38 cellular contexts compared by ENCODE assay signal in the genomic region with DNA sequence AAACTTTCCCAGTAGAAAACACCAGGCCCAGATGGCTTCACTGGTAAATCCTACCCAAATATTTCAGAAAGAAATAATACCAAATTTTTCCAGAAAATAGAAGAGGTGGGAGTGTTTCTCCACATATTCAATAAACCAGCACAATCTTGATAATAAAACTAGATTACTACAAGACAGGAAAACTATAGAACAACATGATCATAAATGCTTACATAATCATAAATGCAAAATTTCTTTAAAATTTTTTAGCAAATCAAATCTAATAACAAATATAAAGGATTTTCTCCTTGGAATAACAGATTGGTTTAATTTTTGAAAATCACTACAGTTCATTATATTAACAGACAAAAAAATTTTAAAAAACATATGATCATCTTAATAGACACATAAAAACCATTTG.
"Had no signal": no experiment of that assay in that cellular context is flagged by ENCODE, and none has a peak within 500 bp of the region (broad histone marks: within the 10 kb centered on the region; RNA-seq: fewer than 3 reads in every experiment).

No MANE protein-coding gene starts in this region.

- ATAC-seq: activated CD4-positive, CD25-positive, alpha-beta regulatory T cell treated with anti-CD3 and anti-CD28 coated beads, Interleukin-2, amount 50 U/mL, for 24 hours; activated CD8-positive, alpha-beta T cell treated with anti-CD3 and anti-CD28 coated beads for 36 hours; activated naive CD4-positive, alpha-beta T cell treated with anti-CD3 and anti-CD28 coated beads, Interleukin-2, amount 50 U/mL, for 72 hours; activated T-cell treated with anti-CD3 and anti-CD28 coated beads, Interleukin-2, amount 50 U/mL, for 4 hours; activated T-cell treated with anti-CD3 and anti-CD28 coated beads, Interleukin-2, amount 50 U/mL, for 72 hours; activated T-helper 17 cell treated with anti-CD3 and anti-CD28 coated beads, Interleukin-2, amount 50 U/mL, for 72 hours; body of pancreas; WTC11 had no signal

- H3K9me3 Mint-ChIP-seq: activated T-helper 17 cell treated with anti-CD3 and anti-CD28 coated beads, Interleukin-2, amount 50 U/mL, for 72 hours had no signal

- H3K4me1 ChIP-seq: adrenal gland, breast epithelium had no signal

- H3K36me3 ChIP-seq: adrenal gland, brain microvascular endothelial cell, breast epithelium, WERI-Rb-1 had no signal

- H3K4me3 Mint-ChIP-seq: activated CD4-positive, alpha-beta memory T cell treated with anti-CD3 and anti-CD28 coated beads for 36 hours; activated CD4-positive, alpha-beta T cell treated with anti-CD3 and anti-CD28 coated beads, Interleukin-2, amount 10 ng/mL, durations not matched to agents 24 days and 14 days; activated CD8-positive, alpha-beta T cell treated with anti-CD3 and anti-CD28 coated beads for 36 hours; activated naive CD4-positive, alpha-beta T cell treated with anti-CD3 and anti-CD28 coated beads for 36 hours; activated naive CD8-positive, alpha-beta T cell treated with anti-CD3 and anti-CD28 coated beads for 36 hours; activated T-cell treated with anti-CD3 and anti-CD28 coated beads, Interleukin-2, amount 50 U/mL, for 4 hours; activated T-cell treated with anti-CD3 and anti-CD28 coated beads, Interleukin-2, amount 50 U/mL, for 72 hours; activated T-helper 1 cell treated with anti-CD3 and anti-CD28 coated beads, Interleukin-12 subunit alpha, Interleukin-12 subunit beta, Interleukin-2, Interleukin-4 antibody, amounts not matched to agents 30 ng/mL and 10 ng/mL and 1 ng/mL, durations not matched to agents 14 hours and 24 hours and 36 hours; activated T-helper 17 cell treated with anti-CD3 and anti-CD28 coated beads, Interleukin-2, amount 50 U/mL, for 72 hours; T-helper 1 cell treated with Interleukin-12 subunit alpha and Interleukin-12 subunit beta and Interleukin-4 antibody, amounts not matched to agents 30 μg/mL and 1 μg/mL, for 36 hours; T-helper 2 cell treated with Interferon-gamma antibody and Interleukin-4, amounts not matched to agents 5 μg/mL and 100 μg/mL, for 36 hours; WTC11 had no signal

- FAIRE-seq: astrocyte, TTC549 had no signal

- H3K27me3 ChIP-seq: adrenal gland, body of pancreas, brain microvascular endothelial cell, breast epithelium had no signal

- H3K27ac ChIP-seq: adrenal gland, body of pancreas, brain microvascular endothelial cell, breast epithelium, WERI-Rb-1 had no signal

- H3K4me3 ChIP-seq: adrenal gland, body of pancreas, breast epithelium had no signal

- H3K27me3 Mint-ChIP-seq: activated CD4-positive, alpha-beta memory T cell treated with anti-CD3 and anti-CD28 coated beads for 36 hours; activated CD8-positive, alpha-beta T cell treated with anti-CD3 and anti-CD28 coated beads for 36 hours; activated naive CD8-positive, alpha-beta T cell treated with anti-CD3 and anti-CD28 coated beads for 36 hours; activated T-helper 17 cell treated with anti-CD3 and anti-CD28 coated beads, Interleukin-2, amount 50 U/mL, for 72 hours had no signal

- H3K4me1 Mint-ChIP-seq: WTC11 had no signal

- DNase-seq: activated CD4-positive, alpha-beta memory T cell treated with anti-CD3 and anti-CD28 coated beads for 36 hours; activated CD4-positive, alpha-beta T cell treated with anti-CD3 and anti-CD28 coated beads for 4 hours; activated CD4-positive, alpha-beta T cell treated with anti-CD3 and anti-CD28 coated beads, Interleukin-2, amount 10 ng/mL, durations not matched to agents 24 days and 14 days; activated CD4-positive, alpha-beta T cell treated with anti-CD3 and anti-CD28 coated beads, Interleukin-2, amount 50 U/mL, for 1 hour; activated CD4-positive, alpha-beta T cell treated with anti-CD3 and anti-CD28 coated beads, Interleukin-2, amount 50 U/mL, for 4 hours; activated CD4-positive, CD25-positive, alpha-beta regulatory T cell; activated CD8-positive, alpha-beta memory T cell treated with anti-CD3 and anti-CD28 coated beads, Interleukin-2, amount 50 U/mL, for 4 hours; activated CD8-positive, alpha-beta T cell treated with anti-CD3 and anti-CD28 coated beads for 36 hours; activated effector memory CD4-positive, alpha-beta T cell treated with anti-CD3 and anti-CD28 coated beads, Interleukin-2, amount 50 U/mL, for 16 hours; activated gamma-delta T cell treated with Interleukin-2 at 50 U/mL for 16 hours; activated naive CD4-positive, alpha-beta T cell; activated naive CD4-positive, alpha-beta T cell treated with anti-CD3 and anti-CD28 coated beads for 36 hours; activated naive CD4-positive, alpha-beta T cell treated with anti-CD3 and anti-CD28 coated beads, Interleukin-2, amount 50 U/mL, for 16 hours; activated naive CD8-positive, alpha-beta T cell treated with anti-CD3 and anti-CD28 coated beads for 36 hours; activated T-cell treated with anti-CD3 and anti-CD28 coated beads for 4 hours; activated T-cell treated with anti-CD3 and anti-CD28 coated beads, Interleukin-2, amount 50 U/mL, for 1 hour; activated T-cell treated with anti-CD3 and anti-CD28 coated beads, Interleukin-2, amount 50 U/mL, for 4 hours; activated T-cell treated with anti-CD3 and anti-CD28 coated beads, Interleukin-2, amount 50 U/mL, for 72 hours; adrenal gland; amniotic stem cell; aorta; body of pancreas; brain microvascular endothelial cell; central memory CD4-positive, alpha-beta T cell; T-helper 1 cell; T-helper 2 cell; T-helper 9 cell; WERI-Rb-1 had no signal

- H3K9me3 ChIP-seq: adrenal gland, breast epithelium had no signal

- H3K27ac Mint-ChIP-seq: activated CD4-positive, alpha-beta memory T cell treated with anti-CD3 and anti-CD28 coated beads for 36 hours; activated CD4-positive, alpha-beta T cell treated with anti-CD3 and anti-CD28 coated beads, Interleukin-2, amount 10 ng/mL, durations not matched to agents 24 days and 14 days; activated CD8-positive, alpha-beta T cell treated with anti-CD3 and anti-CD28 coated beads for 36 hours; activated naive CD4-positive, alpha-beta T cell treated with anti-CD3 and anti-CD28 coated beads for 36 hours; activated naive CD4-positive, alpha-beta T cell treated with anti-CD3 and anti-CD28 coated beads, Interleukin-2, amount 50 U/mL, for 72 hours; activated naive CD8-positive, alpha-beta T cell treated with anti-CD3 and anti-CD28 coated beads for 36 hours; activated T-helper 1 cell treated with anti-CD3 and anti-CD28 coated beads, Interleukin-12 subunit alpha, Interleukin-12 subunit beta, Interleukin-2, Interleukin-4 antibody, amounts not matched to agents 30 ng/mL and 10 ng/mL and 1 ng/mL, durations not matched to agents 14 hours and 24 hours and 36 hours; activated T-helper 17 cell treated with anti-CD3 and anti-CD28 coated beads, Interleukin-2, amount 50 U/mL, for 72 hours; T-helper 1 cell treated with Interleukin-12 subunit alpha and Interleukin-12 subunit beta and Interleukin-4 antibody, amounts not matched to agents 30 μg/mL and 1 μg/mL, for 36 hours; T-helper 2 cell treated with Interferon-gamma antibody and Interleukin-4, amounts not matched to agents 5 μg/mL and 100 μg/mL, for 36 hours; WTC11 had no signal
